In the genomic region with DNA sequence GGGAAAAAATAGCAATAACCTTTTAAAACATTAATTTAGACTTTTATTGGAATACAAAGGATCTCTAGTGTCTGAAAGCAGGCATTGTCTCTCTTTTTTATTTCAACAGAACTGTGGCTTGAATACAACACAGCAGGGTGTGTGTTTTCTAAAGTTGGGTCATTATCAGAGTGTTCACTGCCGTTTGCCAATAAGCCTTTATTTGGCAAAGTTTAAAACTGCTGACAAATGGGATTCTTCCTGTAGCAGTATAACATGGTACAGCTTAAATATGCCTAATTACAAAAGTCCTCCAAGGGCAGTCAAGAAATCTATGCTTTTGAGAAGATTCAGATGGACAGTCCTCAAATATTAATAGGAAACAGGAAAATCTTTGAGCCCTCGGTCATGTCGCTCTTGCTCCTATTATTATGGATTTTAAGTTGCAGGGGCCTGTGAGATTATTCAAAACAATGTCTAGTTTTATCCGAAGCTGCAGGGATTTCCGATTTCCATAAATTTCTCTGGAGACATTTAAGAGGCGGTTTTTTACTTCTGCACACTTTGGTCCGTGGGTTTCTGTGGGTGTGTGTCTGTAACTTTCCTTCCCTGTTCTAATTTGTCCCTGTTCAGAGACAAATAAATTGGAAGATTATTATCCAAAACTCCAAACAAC, we compare ENCODE assay signal across 10 cellular contexts.
DNase-seq lines count a peak whose midpoint lies in the region; ATAC-seq and TF ChIP-seq lines count a peak whose summit lies in the region.
"Had no signal": no experiment of that assay in that cellular context is flagged by ENCODE, and none has a peak within 500 bp of the region (broad histone marks: within the 10 kb centered on the region; RNA-seq: fewer than 3 reads in every experiment).

No MANE protein-coding gene starts in this region.

- DNase-seq in NCI-H446 treated with DMSO at 0.1 percent for 48 hours (lab: John Stamatoyannopoulos, UW) (peak; percentile 78), cerebellar cortex (ENCODE audit: low spot score) (peak; percentile 90), right cardiac atrium (no peak), suprapubic skin (ENCODE audit: low spot score in 2 of 2) (no peak), GM19240 (ENCODE audit: insufficient read length, low spot score) (no peak)
- DNase-seq: activated CD4-positive, alpha-beta memory T cell treated with anti-CD3 and anti-CD28 coated beads, Interleukin-2, amount 10 ng/mL, durations not matched to agents 7 days and 5 days; naive B cell had no signal

- WGBS in right cardiac atrium = 41% methylated on average over 7 of the region's 7 CpGs
- 29% methylated on average over 7 of the region's 7 CpGs for WGBS in suprapubic skin

- H3K4me1 ChIP-seq in right cardiac atrium (ENCODE audit: control insufficient read depth, insufficient read depth, low read length) (no peaks in the 10 kb centered on the region), suprapubic skin (peaks cover 53% of the 10 kb centered on the region)

- H3K4me3 ChIP-seq in right cardiac atrium (ENCODE audit: low read length) (no peak overlapping the region), suprapubic skin (no peak overlapping the region)

- H3K27ac ChIP-seq in right cardiac atrium (ENCODE audit: low read length) (no peak overlapping the region), suprapubic skin (peak overlapping the region; percentile 20)

- no peak for TF ChIP-seq EP300 in suprapubic skin (IDR thresholded peaks at IDR 0.05)

- ATAC-seq in right cardiac atrium (peak; percentile 65 to 86), HG03135 (IDR thresholded peaks at IDR 0.05; ENCODE audit: unreplicated experiment) (no peak), HG02588 (IDR thresholded peaks at IDR 0.05; ENCODE audit: unreplicated experiment) (no peak)
- ATAC-seq: HCT116 had no signal

- H3K27me3 ChIP-seq in right cardiac atrium (ENCODE audit: control insufficient read depth, insufficient read depth) (no peaks in the 10 kb centered on the region), suprapubic skin (no peaks in the 10 kb centered on the region)

- no peaks in the 10 kb centered on the region for H3K36me3 ChIP-seq in suprapubic skin

- intact Hi-C loops in right cardiac atrium (cut with DNase I) = no loop called here

- H3K9me3 ChIP-seq in right cardiac atrium (ENCODE audit: control insufficient read depth, low read length) (no peaks in the 10 kb centered on the region), suprapubic skin (no peaks in the 10 kb centered on the region)

- TF ChIP-seq POLR2A in suprapubic skin (IDR thresholded peaks at IDR 0.05) = no peak

- no peak for TF ChIP-seq CTCF in suprapubic skin (IDR thresholded peaks at IDR 0.05)

Comparison
In these comparisons a context has a peak if more than half of its experiments do, and no peak if none do; other contexts are left out.
1. DNase-seq: peak in NCI-H446 treated with DMSO at 0.1 percent for 48 hours (single experiment) and cerebellar cortex (single experiment); none in right cardiac atrium (0 of 3), suprapubic skin (0 of 2) and GM19240 (single experiment).
2. ATAC-seq: peak in right cardiac atrium (2 of 2); none in HG03135 (single experiment) and HG02588 (single experiment).